In genomic region chr2:20491739-20492531, GRCh38 we compare ENCODE assay signal across 1 cellular context.
TF ChIP-seq lines count a peak whose summit lies in the region.

No MANE protein-coding gene starts in this region.

TF ChIP-seq in H1, 55 proteins besides CTCF, POLR2A, EP300 and RAD21:
- no peak for TF ChIP-seq SIRT6 (IDR thresholded peaks at IDR 0.05; ENCODE audit: low read length)
- no peak for TF ChIP-seq KDM1A (IDR thresholded peaks at IDR 0.05; ENCODE audit: borderline replicate concordance, low read length)
- no peak for TF ChIP-seq E2F6 (IDR thresholded peaks at IDR 0.05)
- TF ChIP-seq RFX5 (IDR thresholded peaks at IDR 0.05; ENCODE audit: borderline replicate concordance, low read depth, low read length) = no peak
- no peak for TF ChIP-seq CTBP2 (IDR thresholded peaks at IDR 0.05; ENCODE audit: borderline replicate concordance, insufficient read depth, insufficient read length, low read length)
- TF ChIP-seq GABPA (IDR thresholded peaks at IDR 0.05; ENCODE audit: borderline replicate concordance, insufficient read depth, low read length) = no peak
- no peak for TF ChIP-seq TBP (IDR thresholded peaks at IDR 0.05; ENCODE audit: low read depth, low read length)
- TF ChIP-seq RNF2 (IDR thresholded peaks at IDR 0.05; ENCODE audit: borderline replicate concordance, low read depth, low read length, missing control alignments, poor library complexity, severe bottlenecking) = no peak
- no peak for TF ChIP-seq HDAC2 (IDR thresholded peaks at IDR 0.05; ENCODE audit: borderline replicate concordance in 1 of 2, low read depth in 2 of 2, low read length in 2 of 2)
- no peak for TF ChIP-seq POLR2AphosphoS5 (IDR thresholded peaks at IDR 0.05; ENCODE audit: low read depth, low read length)
- TF ChIP-seq KDM4A (IDR thresholded peaks at IDR 0.05; ENCODE audit: low read depth, low read length, severe bottlenecking) = no peak
- TF ChIP-seq MAFK (IDR thresholded peaks at IDR 0.05; ENCODE audit: low read depth, low read length) = no peak
- no peak for TF ChIP-seq TAF1 (IDR thresholded peaks at IDR 0.05; ENCODE audit: low read depth, low read length)
- no peak for TF ChIP-seq GTF2F1 (IDR thresholded peaks at IDR 0.05; ENCODE audit: borderline replicate concordance, low read depth, low read length)
- no peak for TF ChIP-seq ASH2L (IDR thresholded peaks at IDR 0.05; ENCODE audit: low read length)
- TF ChIP-seq HDAC6 (IDR thresholded peaks at IDR 0.05; ENCODE audit: low read depth, low read length) = no peak
- no peak for TF ChIP-seq ATF3 (IDR thresholded peaks at IDR 0.05; ENCODE audit: insufficient read depth, low read depth, low read length)
- TF ChIP-seq TCF12 (IDR thresholded peaks at IDR 0.05; ENCODE audit: low read depth, low read length) = no peak
- no peak for TF ChIP-seq NRF1 (IDR thresholded peaks at IDR 0.05; ENCODE audit: low read depth, low read length)
- TF ChIP-seq TEAD4 (IDR thresholded peaks at IDR 0.05; ENCODE audit: low read depth, low read length) = no peak
